1 cellular context compared by ENCODE assay signal in the genomic region with DNA sequence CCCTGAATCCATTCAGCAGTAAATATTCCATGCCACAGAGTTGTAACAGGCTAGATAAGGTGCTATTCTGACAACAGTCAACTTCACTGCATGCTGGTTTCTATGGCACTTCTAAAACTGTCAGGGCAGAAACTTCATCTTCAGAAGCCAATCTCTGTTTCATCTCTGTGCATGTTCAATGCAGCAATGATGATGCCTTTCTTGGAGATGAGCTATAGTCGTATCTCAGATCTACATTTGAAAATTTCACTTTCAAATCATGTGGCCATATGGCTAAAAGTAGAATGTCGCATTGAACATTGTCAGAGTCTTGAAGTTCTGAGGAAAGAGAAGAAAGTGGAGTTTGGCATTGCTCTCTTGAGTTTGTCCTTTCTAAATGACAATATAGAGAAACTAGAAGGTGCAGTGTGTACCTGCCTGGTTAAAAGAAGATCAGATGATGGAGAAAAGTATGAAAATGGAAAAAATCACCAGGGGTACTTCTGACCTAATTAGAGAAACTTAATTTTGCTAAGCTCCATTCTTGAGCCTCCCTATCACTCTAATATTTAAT.
TF ChIP-seq lines count a peak whose summit lies in the region.

No MANE protein-coding gene starts in this region.

TF ChIP-seq in GM23338, 12 proteins besides CTCF, POLR2A, EP300 and RAD21 (continued from another document):
- no peak for TF ChIP-seq EZH2 (IDR thresholded peaks at IDR 0.05; ENCODE audit: low read depth, unreplicated experiment)
- TF ChIP-seq, protein P1, sequence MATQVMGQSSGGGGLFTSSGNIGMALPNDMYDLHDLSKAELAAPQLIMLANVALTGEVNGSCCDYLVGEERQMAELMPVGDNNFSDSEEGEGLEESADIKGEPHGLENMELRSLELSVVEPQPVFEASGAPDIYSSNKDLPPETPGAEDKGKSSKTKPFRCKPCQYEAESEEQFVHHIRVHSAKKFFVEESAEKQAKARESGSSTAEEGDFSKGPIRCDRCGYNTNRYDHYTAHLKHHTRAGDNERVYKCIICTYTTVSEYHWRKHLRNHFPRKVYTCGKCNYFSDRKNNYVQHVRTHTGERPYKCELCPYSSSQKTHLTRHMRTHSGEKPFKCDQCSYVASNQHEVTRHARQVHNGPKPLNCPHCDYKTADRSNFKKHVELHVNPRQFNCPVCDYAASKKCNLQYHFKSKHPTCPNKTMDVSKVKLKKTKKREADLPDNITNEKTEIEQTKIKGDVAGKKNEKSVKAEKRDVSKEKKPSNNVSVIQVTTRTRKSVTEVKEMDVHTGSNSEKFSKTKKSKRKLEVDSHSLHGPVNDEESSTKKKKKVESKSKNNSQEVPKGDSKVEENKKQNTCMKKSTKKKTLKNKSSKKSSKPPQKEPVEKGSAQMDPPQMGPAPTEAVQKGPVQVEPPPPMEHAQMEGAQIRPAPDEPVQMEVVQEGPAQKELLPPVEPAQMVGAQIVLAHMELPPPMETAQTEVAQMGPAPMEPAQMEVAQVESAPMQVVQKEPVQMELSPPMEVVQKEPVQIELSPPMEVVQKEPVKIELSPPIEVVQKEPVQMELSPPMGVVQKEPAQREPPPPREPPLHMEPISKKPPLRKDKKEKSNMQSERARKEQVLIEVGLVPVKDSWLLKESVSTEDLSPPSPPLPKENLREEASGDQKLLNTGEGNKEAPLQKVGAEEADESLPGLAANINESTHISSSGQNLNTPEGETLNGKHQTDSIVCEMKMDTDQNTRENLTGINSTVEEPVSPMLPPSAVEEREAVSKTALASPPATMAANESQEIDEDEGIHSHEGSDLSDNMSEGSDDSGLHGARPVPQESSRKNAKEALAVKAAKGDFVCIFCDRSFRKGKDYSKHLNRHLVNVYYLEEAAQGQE (IDR thresholded peaks at IDR 0.05; ENCODE audit: unreplicated experiment) = no peak
